In the genomic region with DNA sequence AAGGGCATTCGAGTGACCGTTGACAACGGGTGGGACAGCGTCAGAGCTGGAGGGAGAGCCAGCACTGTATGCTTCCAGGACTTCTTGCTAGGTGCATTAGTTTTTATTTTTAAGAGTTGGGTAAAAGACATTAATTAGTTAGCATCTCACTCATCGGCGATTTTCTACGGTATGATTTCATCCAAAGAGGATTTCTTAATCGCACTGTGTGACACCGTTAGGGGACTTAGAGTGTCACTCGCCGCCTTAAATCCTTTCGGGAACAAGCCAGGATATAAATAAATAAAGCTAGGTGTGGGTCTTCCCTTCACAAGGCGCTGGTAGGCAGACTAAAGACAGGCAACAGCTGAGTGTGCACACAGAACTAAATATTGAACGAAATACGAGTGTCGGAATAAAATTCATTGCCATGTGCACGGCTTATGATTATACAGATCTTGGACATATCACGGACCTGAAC, we compare ENCODE assay signal across 9 cellular contexts. TPM values are rescaled to one million over a fixed set of nuclear protein-coding genes. Genes with fewer than 3 reads are reported as not detected.
DNase-seq lines count a peak whose midpoint lies in the region; ATAC-seq and TF ChIP-seq lines count a peak whose summit lies in the region.
"Had no signal": no experiment of that assay in that cellular context is flagged by ENCODE, and none has a peak within 500 bp of the region (broad histone marks: within the 10 kb centered on the region; RNA-seq: fewer than 3 reads in every experiment).

No MANE protein-coding gene starts in this region.

- DNase-seq in activated T-cell treated with anti-CD3 and anti-CD28 coated beads, Interleukin-2, amount 50 U/mL, for 72 hours = no peak
- DNase-seq in activated T-cell treated with anti-CD3 and anti-CD28 coated beads, Interleukin-2, amount 50 U/mL, for 1 hour = no peak
- DNase-seq in cardiac fibroblast (ENCODE audit: low read depth in 2 of 2) = peak in 1 of 2 donors; percentile 37
- no peak for DNase-seq in lung (ENCODE audit: low spot score)
- no peak for DNase-seq in upper lobe of right lung
- no peak for DNase-seq in GDM1 (lab: John Stamatoyannopoulos, UW)
- no peak for DNase-seq in COLO668 (lab: John Stamatoyannopoulos, UW; ENCODE audit: unreplicated experiment)
- DNase-seq: EL had no signal

- H3K9me3 ChIP-seq in lung (ENCODE audit: control insufficient read depth in 2 of 2, insufficient read depth in 1 of 2, low read length in 1 of 2) (no peaks in the 10 kb centered on the region), upper lobe of right lung (no peaks in the 10 kb centered on the region)

- peaks cover 2 to 3% of the 10 kb centered on the region in 2 donors for H3K4me1 ChIP-seq in lung (ENCODE audit: control insufficient read depth in 2 of 2, insufficient read depth in 2 of 2, low read length in 2 of 2)
- no peaks in the 10 kb centered on the region for H3K4me1 ChIP-seq in upper lobe of right lung

- H3K27me3 ChIP-seq in lung (ENCODE audit: control insufficient read depth, insufficient read depth) (no peaks in the 10 kb centered on the region), upper lobe of right lung (peaks cover 16% of the 10 kb centered on the region)

- no peaks in the 10 kb centered on the region for H3K36me3 ChIP-seq in lung (ENCODE audit: control insufficient read depth in 2 of 2, insufficient read depth in 2 of 2, low read length in 2 of 2)
- no peaks in the 10 kb centered on the region for H3K36me3 ChIP-seq in upper lobe of right lung

- ATAC-seq in activated T-cell treated with anti-CD3 and anti-CD28 coated beads, Interleukin-2, amount 50 U/mL, for 72 hours (replicated peaks in 1 of 2) = peak; percentile 5 to 13
- ATAC-seq in lung (ENCODE audit: insufficient read depth, low FRiP score) (no peak), upper lobe of right lung (no peak), HG02623 (IDR thresholded peaks at IDR 0.05; ENCODE audit: unreplicated experiment) (no peak)

- peak overlapping the region; percentile 10 to 49 for H3K4me3 Mint-ChIP-seq in activated T-cell treated with anti-CD3 and anti-CD28 coated beads, Interleukin-2, amount 50 U/mL, for 72 hours

- no peak overlapping the region for H3K27ac Mint-ChIP-seq in activated T-cell treated with anti-CD3 and anti-CD28 coated beads, Interleukin-2, amount 50 U/mL, for 72 hours

- H3K4me3 ChIP-seq in cardiac fibroblast (replicated peaks in 1 of 2; ENCODE audit: low read depth in 2 of 2, low read length in 2 of 2) (peak overlapping the region; percentile 69 to 85), lung (peak overlapping the region; percentile 29), upper lobe of right lung (peak overlapping the region; percentile 52)

- 4% methylated on average over 18 of the region's 18 CpGs for WGBS in lung, 2 donors

- peaks cover 29% of the 10 kb centered on the region for H3K27me3 Mint-ChIP-seq in activated T-cell treated with anti-CD3 and anti-CD28 coated beads, Interleukin-2, amount 50 U/mL, for 72 hours (ENCODE audit: low read depth)

- H3K27ac ChIP-seq in lung (ENCODE audit: low read depth in 1 of 2, low read length in 1 of 2) (peak overlapping the region in 1 of 2 donors; percentile 41), upper lobe of right lung (no peak overlapping the region)

- no peaks in the 10 kb centered on the region for H3K4me1 Mint-ChIP-seq in activated T-cell treated with anti-CD3 and anti-CD28 coated beads, Interleukin-2, amount 50 U/mL, for 72 hours (ENCODE audit: low read depth)

- intact Hi-C loops in upper lobe of right lung (cut with DNase I) = no loop called here

- TF ChIP-seq CTCF in cardiac fibroblast (IDR thresholded peaks at IDR 0.05; ENCODE audit: low read depth, low read length) (no peak), lung (IDR thresholded peaks at IDR 0.05; ENCODE audit: control extremely low read depth, extremely low read depth) (no peak), upper lobe of right lung (IDR thresholded peaks at IDR 0.05) (no peak)

- peaks cover 0 to 5% of the 10 kb centered on the region in 2 donors for H3K36me3 Mint-ChIP-seq in activated T-cell treated with anti-CD3 and anti-CD28 coated beads, Interleukin-2, amount 50 U/mL, for 72 hours (ENCODE audit: insufficient read depth in 2 of 2)

- H3K9me3 Mint-ChIP-seq in activated T-cell treated with anti-CD3 and anti-CD28 coated beads, Interleukin-2, amount 50 U/mL, for 72 hours = peaks cover 0 to 3% of the 10 kb centered on the region in 2 donors

RNA-seq across cellular contexts. Expression of a gene that starts 0.9 kb away (rescaled TPM):
- total RNA-seq in activated T-cell treated with anti-CD3 and anti-CD28 coated beads, Interleukin-2, amount 50 U/mL, for 72 hours = under 1 TPM in 1 of 2 donors, not detected in 1; 0.44 TPM
- total RNA-seq in lung (10 to 100 TPM in 1 of 2 donors, 1 to 10 TPM in 1; 3.2 to 10.0 TPM), upper lobe of right lung (1.6 TPM)
- polyA plus RNA-seq in lung = 1 to 10 TPM in 1 of 2 donors, under 1 TPM in 1; 0.38 to 1.0 TPM

Comparison
In these comparisons a context has a peak if more than half of its experiments do, and no peak if none do; other contexts are left out.
1. ATAC-seq: peak in activated T-cell treated with anti-CD3 and anti-CD28 coated beads, Interleukin-2, amount 50 U/mL, for 72 hours (2 of 2); none in lung (single experiment), upper lobe of right lung (single experiment) and HG02623 (single experiment).
2. Peak in every context shown above with its lines, with median percentiles within 50 percentile points of each other: H3K4me3 ChIP-seq.